Comparison of ENCODE assay signal across 22 cellular contexts in the genomic region with DNA sequence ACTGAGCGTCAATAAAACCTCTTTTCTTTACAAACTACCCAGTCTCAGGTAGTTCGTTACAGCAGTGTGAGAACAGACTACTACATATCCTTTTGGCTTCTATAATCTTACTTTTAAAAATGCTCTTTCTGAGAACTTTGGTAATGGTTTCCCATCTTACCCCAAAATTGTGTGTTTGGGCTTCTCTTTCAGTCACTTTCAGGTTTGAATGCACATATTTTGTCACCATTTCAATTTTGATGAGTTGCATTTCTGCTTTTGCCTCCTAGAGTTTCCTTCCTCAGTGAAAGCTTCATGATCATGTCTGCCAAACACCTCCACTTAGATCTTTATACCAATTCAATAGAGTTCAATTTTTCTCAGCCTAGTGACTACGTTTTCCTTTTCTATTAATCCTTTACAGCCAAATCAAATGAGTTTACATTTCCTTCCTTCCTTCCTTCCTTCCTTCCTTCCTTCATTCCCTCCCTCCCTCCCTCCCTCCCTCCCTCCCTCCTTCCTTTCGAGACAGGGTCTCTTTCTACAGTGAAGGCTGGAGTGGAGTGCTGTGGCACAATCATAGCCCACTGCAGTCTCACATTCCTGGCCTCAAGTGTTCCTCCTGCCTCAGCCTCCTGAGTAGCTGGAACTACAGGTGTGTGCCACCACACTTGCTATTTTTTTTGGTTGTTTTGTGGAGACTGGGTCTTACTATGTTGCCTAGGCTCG.
DNase-seq lines count a peak whose midpoint lies in the region; ATAC-seq, FAIRE-seq and TF ChIP-seq lines count a peak whose summit lies in the region.
"Had no signal": no experiment of that assay in that cellular context is flagged by ENCODE, and none has a peak within 500 bp of the region (broad histone marks: within the 10 kb centered on the region; RNA-seq: fewer than 3 reads in every experiment).

No MANE protein-coding gene starts in this region.

- no peaks in the 10 kb centered on the region; the same call in none of the 2 replicates for H3K27me3 Mint-ChIP-seq in HFFc6 (ENCODE audit: insufficient read depth)
- H3K27me3 Mint-ChIP-seq in activated T-helper 1 cell treated with anti-CD3 and anti-CD28 coated beads, Interleukin-12 subunit alpha, Interleukin-12 subunit beta, Interleukin-2, Interleukin-4 antibody, amounts not matched to agents 30 ng/mL and 10 ng/mL and 1 ng/mL, durations not matched to agents 14 hours and 24 hours and 36 hours (ENCODE audit: insufficient read depth) = no peaks in the 10 kb centered on the region
- H3K27me3 Mint-ChIP-seq: central memory CD8-positive, alpha-beta T cell had no signal

- peak overlapping the region; percentile 57 for H3K27ac ChIP-seq in A673 (ENCODE audit: low read depth, low read length, poor library complexity, severe bottlenecking)
- H3K27ac ChIP-seq in left lung = no peak overlapping the region
- no peak overlapping the region for H3K27ac ChIP-seq in right cardiac atrium (ENCODE audit: low read length)
- H3K27ac ChIP-seq: heart right ventricle, SJSA1, skin epidermis had no signal

- H3K36me3 ChIP-seq in A673 (ENCODE audit: insufficient read depth, low read length, poor library complexity, severe bottlenecking) = peaks cover 43% of the 10 kb centered on the region
- no peaks in the 10 kb centered on the region for H3K36me3 ChIP-seq in left lung

- intact Hi-C loops in A673 (cut with micrococcal nuclease; ENCODE audit: unreplicated experiment) (no loop called here), left lung (cut with DNase I) (no loop called here), right cardiac atrium (cut with DNase I) (no loop called here)
- intact Hi-C loops in activated T-helper 1 cell treated with anti-CD3 and anti-CD28 coated beads, Interleukin-12 subunit alpha, Interleukin-12 subunit beta, Interleukin-2, Interleukin-4 antibody, amounts not matched to agents 30 ng/mL and 10 ng/mL and 1 ng/mL, durations not matched to agents 14 hours and 24 hours and 36 hours (cut with micrococcal nuclease) = loop anchor here (2.0 to 5.0 kb wide), 5 partner anchors 29 to 261 kb away; a partner anchor contains a TSS

- ATAC-seq in left lung (no peak), right cardiac atrium (no peak), HG03139 (IDR thresholded peaks at IDR 0.05; ENCODE audit: unreplicated experiment) (no peak)
- ATAC-seq: heart right ventricle, PC-3 had no signal

- H3K27me3 ChIP-seq in A673 (replicated peaks; ENCODE audit: insufficient read depth, low read depth, low read length, poor library complexity) (no peaks in the 10 kb centered on the region), left lung (no peaks in the 10 kb centered on the region), right cardiac atrium (ENCODE audit: control insufficient read depth, insufficient read depth) (no peaks in the 10 kb centered on the region)
- H3K27me3 ChIP-seq: heart right ventricle, SJSA1 had no signal

- peaks cover 41% of the 10 kb centered on the region for H3K4me1 Mint-ChIP-seq in HFFc6 (ENCODE audit: low read depth)
- H3K4me1 Mint-ChIP-seq in activated T-helper 1 cell treated with anti-CD3 and anti-CD28 coated beads, Interleukin-12 subunit alpha, Interleukin-12 subunit beta, Interleukin-2, Interleukin-4 antibody, amounts not matched to agents 30 ng/mL and 10 ng/mL and 1 ng/mL, durations not matched to agents 14 hours and 24 hours and 36 hours (ENCODE audit: low read depth) = peaks cover 29% of the 10 kb centered on the region

- POLR2A ChIA-PET in A673 (lab: Charles Lee; ENCODE audit: low non-redundant PET) = no interaction called here

- TF ChIP-seq POLR2A in GM12891 (IDR thresholded peaks at IDR 0.05; ENCODE audit: low read depth, low read length) = no peak

- peak overlapping the region; percentile 32; the same call in 1 of the 2 replicates for H3K27ac Mint-ChIP-seq in HFFc6
- peak overlapping the region; percentile 74 for H3K27ac Mint-ChIP-seq in activated T-helper 1 cell treated with anti-CD3 and anti-CD28 coated beads, Interleukin-12 subunit alpha, Interleukin-12 subunit beta, Interleukin-2, Interleukin-4 antibody, amounts not matched to agents 30 ng/mL and 10 ng/mL and 1 ng/mL, durations not matched to agents 14 hours and 24 hours and 36 hours

- no peaks in the 10 kb centered on the region for H3K9me3 ChIP-seq in A673 (ENCODE audit: low read depth, low read length, poor library complexity, severe bottlenecking)
- no peaks in the 10 kb centered on the region for H3K9me3 ChIP-seq in left lung
- no peaks in the 10 kb centered on the region for H3K9me3 ChIP-seq in right cardiac atrium (ENCODE audit: control insufficient read depth, low read length)
- H3K9me3 ChIP-seq: heart right ventricle, SJSA1 had no signal

- 75% methylated on average over 5 of the region's 5 CpGs for WGBS in right cardiac atrium

- H3K4me3 ChIP-seq in A673 (ENCODE audit: low read depth, low read length, poor library complexity, severe bottlenecking) (no peak overlapping the region), left lung (no peak overlapping the region), right cardiac atrium (ENCODE audit: low read length) (no peak overlapping the region)
- H3K4me3 ChIP-seq: heart right ventricle, lung, SJSA1, skin epidermis had no signal

- TF ChIP-seq CTCF in A673 (conservative IDR thresholded peaks at IDR 0.05; ENCODE audit: low read depth, low read length) (no peak), HFFc6 (IDR thresholded peaks at IDR 0.05) (no peak), left lung (IDR thresholded peaks at IDR 0.05) (no peak)

- no peak overlapping the region for H3K4me3 Mint-ChIP-seq in HFFc6
- H3K4me3 Mint-ChIP-seq in activated T-helper 1 cell treated with anti-CD3 and anti-CD28 coated beads, Interleukin-12 subunit alpha, Interleukin-12 subunit beta, Interleukin-2, Interleukin-4 antibody, amounts not matched to agents 30 ng/mL and 10 ng/mL and 1 ng/mL, durations not matched to agents 14 hours and 24 hours and 36 hours = no peak overlapping the region
- H3K4me3 Mint-ChIP-seq: central memory CD8-positive, alpha-beta T cell had no signal

- DNase-seq in A673 (ENCODE audit: low spot score) (peak; percentile 66), GM12891 (ENCODE audit: insufficient read length, low spot score) (no peak), HFFc6 (no peak), left lung (no peak), right cardiac atrium (no peak)
- no peak for DNase-seq in activated T-helper 1 cell treated with anti-CD3 and anti-CD28 coated beads, Interleukin-12 subunit alpha, Interleukin-12 subunit beta, Interleukin-2, Interleukin-4 antibody, amounts not matched to agents 30 ng/mL and 10 ng/mL and 1 ng/mL, durations not matched to agents 14 hours and 24 hours and 36 hours (ENCODE audit: low spot score)
- DNase-seq in stimulated activated CD8-positive, alpha-beta memory T cell treated with anti-CD3 and anti-CD28 coated beads, Interleukin-4, amount 100 ng/mL, for 48 hours = no peak
- DNase-seq: activated gamma-delta T cell; COR-L47; effector memory CD4-positive, alpha-beta T cell; heart right ventricle; NCI-H1048; NCI-H2081; NCI-H524 treated with DMSO at 0.1 percent for 48 hours; PC-3; stimulated activated CD4-positive, alpha-beta T cell treated with anti-CD3 and anti-CD28 coated beads, Interleukin-4, amount 100 ng/mL, for 24 hours; T-helper 9 cell had no signal

- H3K4me1 ChIP-seq in A673 (ENCODE audit: insufficient read depth, low read length, poor library complexity, severe bottlenecking) = peaks cover 13% of the 10 kb centered on the region
- H3K4me1 ChIP-seq in left lung = no peaks in the 10 kb centered on the region
- peaks cover 1% of the 10 kb centered on the region for H3K4me1 ChIP-seq in right cardiac atrium (ENCODE audit: control insufficient read depth, insufficient read depth, low read length)

- no peaks in the 10 kb centered on the region for H3K9me3 Mint-ChIP-seq in HFFc6
- peaks cover 11% of the 10 kb centered on the region for H3K9me3 Mint-ChIP-seq in activated T-helper 1 cell treated with anti-CD3 and anti-CD28 coated beads, Interleukin-12 subunit alpha, Interleukin-12 subunit beta, Interleukin-2, Interleukin-4 antibody, amounts not matched to agents 30 ng/mL and 10 ng/mL and 1 ng/mL, durations not matched to agents 14 hours and 24 hours and 36 hours

- BruUV-seq in A673 (replicated peaks; lab: Mats Ljungman, UMichigan) = no TSS peak

- CTCF ChIA-PET in A673 (lab: Charles Lee) = no interaction called here

- H3K36me3 Mint-ChIP-seq in HFFc6 (ENCODE audit: low read depth) = peaks cover 50% of the 10 kb centered on the region
- H3K36me3 Mint-ChIP-seq in activated T-helper 1 cell treated with anti-CD3 and anti-CD28 coated beads, Interleukin-12 subunit alpha, Interleukin-12 subunit beta, Interleukin-2, Interleukin-4 antibody, amounts not matched to agents 30 ng/mL and 10 ng/mL and 1 ng/mL, durations not matched to agents 14 hours and 24 hours and 36 hours (ENCODE audit: low read depth) = peaks cover 29% of the 10 kb centered on the region

- peak; percentile 74 for FAIRE-seq in GM12891 (lab: Jason Lieb, UNC)

TF ChIP-seq in GM12891, 5 proteins besides CTCF, POLR2A, EP300 and RAD21:
- TF ChIP-seq POLR2AphosphoS5 (IDR thresholded peaks at IDR 0.05; ENCODE audit: low read depth, low read length) = no peak
- peak; percentile 71 for TF ChIP-seq SPI1 (IDR thresholded peaks at IDR 0.05; ENCODE audit: low read depth, low read length)
- TF ChIP-seq PAX5 (IDR thresholded peaks at IDR 0.05; ENCODE audit: insufficient read depth, low read length, severe bottlenecking) = no peak
- no peak for TF ChIP-seq TAF1 (IDR thresholded peaks at IDR 0.05; ENCODE audit: low read depth, low read length)
- no peak for TF ChIP-seq POU2F2 (IDR thresholded peaks at IDR 0.05; ENCODE audit: low read depth, low read length)
